21 cellular contexts compared by ENCODE assay signal in genomic region chr17:82072827-82073226, GRCh38.
"Had no signal": no experiment of that assay in that cellular context is flagged by ENCODE, and none has a peak within 500 bp of the region (broad histone marks: within the 10 kb centered on the region; RNA-seq: fewer than 3 reads in every experiment).

No MANE protein-coding gene starts in this region.

- H3K4me1 ChIP-seq: SJSA1 had no signal

- H3K27ac ChIP-seq: SJSA1, SK-N-MC had no signal

- H3K9me3 ChIP-seq: MG63, SJSA1 had no signal

- DNase-seq: KBM-7, MG63, NCI-H1092, NCI-H1105 treated with DMSO at 0.1 percent for 48 hours, NCI-H1417 treated with DMSO at 0.1 percent for 48 hours, NCI-H187, NCI-H2029, NCI-H2081 treated with DMSO at 0.1 percent for 48 hours, NCI-H2171, NCI-H226, NCI-H446, NCI-H510A, NCI-H524 treated with DMSO at 0.1 percent for 48 hours, NCI-H69, NCI-H774, Right ventricle myocardium superior, RPMI8226, SIG-M5 had no signal

- H3K4me3 ChIP-seq: MG63, SJSA1, SK-N-MC had no signal

- FAIRE-seq: RCC 7860 had no signal
